ENCODE assay signal across 22 cellular contexts in genomic region chr6:110392727-110393126, GRCh38. TPM values are rescaled to one million over a fixed set of nuclear protein-coding genes. Genes with fewer than 3 reads are reported as not detected.
"Had no signal": no experiment of that assay in that cellular context is flagged by ENCODE, and none has a peak within 500 bp of the region (broad histone marks: within the 10 kb centered on the region; RNA-seq: fewer than 3 reads in every experiment).

No MANE protein-coding gene starts in this region.

- H3K27me3 ChIP-seq: gastroesophageal sphincter, heart left ventricle, ovary had no signal

- H3K9me3 ChIP-seq: gastroesophageal sphincter, heart left ventricle, left ventricle myocardium inferior, ovary, prostate gland had no signal

- H3K4me3 Mint-ChIP-seq: activated CD4-positive, alpha-beta T cell treated with anti-CD3 and anti-CD28 coated beads, Interleukin-2, amount 10 ng/mL, durations not matched to agents 7 days and 5 days; activated naive CD4-positive, alpha-beta T cell treated with anti-CD3 and anti-CD28 coated beads, Interleukin-2, amount 50 U/mL, for 24 hours; immature natural killer cell; mesothelial cell of epicardium; naive thymus-derived CD8-positive, alpha-beta T cell; T-helper 17 cell had no signal

- H3K36me3 Mint-ChIP-seq: activated naive CD4-positive, alpha-beta T cell treated with anti-CD3 and anti-CD28 coated beads, Interleukin-2, amount 50 U/mL, for 24 hours; immature natural killer cell; mesothelial cell of epicardium; naive thymus-derived CD8-positive, alpha-beta T cell had no signal

- H3K4me3 ChIP-seq: gastroesophageal sphincter, heart left ventricle, left ventricle myocardium inferior, ovary, prostate gland had no signal

- H3K36me3 ChIP-seq: gastroesophageal sphincter, left ventricle myocardium inferior, ovary, prostate gland had no signal

- ATAC-seq: activated CD4-positive, CD25-positive, alpha-beta regulatory T cell treated with anti-CD3 and anti-CD28 coated beads, Interleukin-2, amount 50 U/mL, for 24 hours; gastroesophageal sphincter; heart left ventricle; naive thymus-derived CD8-positive, alpha-beta T cell; stimulated activated naive CD8-positive, alpha-beta T cell treated with anti-CD3 and anti-CD28 coated beads, Interleukin-15, Interleukin-2, amounts not matched to agents 100 U/mL and 50 U/mL, for 24 hours; T-helper 17 cell had no signal

- H3K4me1 ChIP-seq: prostate gland had no signal

- H3K27ac ChIP-seq: epithelial cell of prostate, gastroesophageal sphincter, heart left ventricle, left ventricle myocardium inferior, ovary, prostate gland had no signal

- H3K27me3 Mint-ChIP-seq: activated CD4-positive, alpha-beta T cell treated with anti-CD3 and anti-CD28 coated beads, Interleukin-2, amount 10 ng/mL, durations not matched to agents 7 days and 5 days; activated naive CD4-positive, alpha-beta T cell treated with anti-CD3 and anti-CD28 coated beads, Interleukin-2, amount 50 U/mL, for 24 hours; naive thymus-derived CD8-positive, alpha-beta T cell had no signal

- DNase-seq: activated CD4-positive, alpha-beta T cell treated with anti-CD3 and anti-CD28 coated beads, Interleukin-2, amount 10 ng/mL, durations not matched to agents 7 days and 5 days; activated gamma-delta T cell treated with Interleukin-2 at 50 U/mL for 16 hours; activated T-cell treated with anti-CD3 and anti-CD28 coated beads, Interleukin-2, amount 50 U/mL, for 1 hour; aorta; central memory CD4-positive, alpha-beta T cell; heart left ventricle; immature natural killer cell; left ventricle myocardium inferior; naive thymus-derived CD8-positive, alpha-beta T cell; ovary; stimulated activated CD4-positive, alpha-beta T cell treated with anti-CD3 and anti-CD28 coated beads, Interleukin-4, amount 100 ng/mL, for 1 hour; stimulated activated naive CD8-positive, alpha-beta T cell treated with anti-CD3 and anti-CD28 coated beads, Interleukin-15, Interleukin-2, amounts not matched to agents 100 U/mL and 50 U/mL, for 24 hours; SW 1271; T-helper 17 cell had no signal

- H3K27ac Mint-ChIP-seq: activated CD4-positive, alpha-beta T cell treated with anti-CD3 and anti-CD28 coated beads, Interleukin-2, amount 10 ng/mL, durations not matched to agents 7 days and 5 days; activated naive CD4-positive, alpha-beta T cell treated with anti-CD3 and anti-CD28 coated beads, Interleukin-2, amount 50 U/mL, for 24 hours; immature natural killer cell; mesothelial cell of epicardium; T-helper 17 cell had no signal

- H3K9me3 Mint-ChIP-seq: activated CD4-positive, alpha-beta T cell treated with anti-CD3 and anti-CD28 coated beads, Interleukin-2, amount 10 ng/mL, durations not matched to agents 7 days and 5 days; activated naive CD4-positive, alpha-beta T cell treated with anti-CD3 and anti-CD28 coated beads, Interleukin-2, amount 50 U/mL, for 24 hours; immature natural killer cell; mesothelial cell of epicardium; naive thymus-derived CD8-positive, alpha-beta T cell had no signal

RNA-seq across cellular contexts. Expression of gene DDO, which starts 22.6 kb away (rescaled TPM):
- total RNA-seq: activated CD4-positive, alpha-beta T cell treated with anti-CD3 and anti-CD28 coated beads, Interleukin-2, amount 10 ng/mL, durations not matched to agents 7 days and 5 days; mesothelial cell of epicardium; naive thymus-derived CD8-positive, alpha-beta T cell had no signal
- polyA plus RNA-seq: naive thymus-derived CD8-positive, alpha-beta T cell had no signal

RNA-seq across cellular contexts. Expression of gene METTL24, which starts 34.6 kb away (rescaled TPM):
- total RNA-seq: activated CD4-positive, alpha-beta T cell treated with anti-CD3 and anti-CD28 coated beads, Interleukin-2, amount 10 ng/mL, durations not matched to agents 7 days and 5 days; dermis microvascular lymphatic vessel endothelial cell; lung microvascular endothelial cell; T-helper 17 cell had no signal
- polyA plus RNA-seq: heart left ventricle had no signal
